34 cellular contexts compared by ENCODE assay signal in the genomic region with DNA sequence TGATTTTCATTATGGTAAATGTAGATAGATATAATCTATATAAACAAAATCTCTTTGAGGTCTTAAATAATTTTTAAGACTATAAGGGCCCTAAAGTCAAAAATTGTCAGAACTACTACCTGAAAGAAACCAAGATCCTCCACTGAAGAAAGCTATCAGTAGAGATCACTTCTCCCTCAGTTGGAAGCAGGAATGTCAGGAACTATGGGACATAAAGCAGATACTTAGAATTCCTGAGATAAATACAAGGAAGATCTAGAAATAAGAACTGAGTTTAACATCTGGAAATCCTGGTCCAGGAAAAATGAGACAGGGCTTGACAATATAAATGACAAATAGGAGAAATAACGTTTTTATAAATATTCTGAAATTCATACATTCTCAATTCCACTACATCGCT.
"Had no signal": no experiment of that assay in that cellular context is flagged by ENCODE, and none has a peak within 500 bp of the region (broad histone marks: within the 10 kb centered on the region; RNA-seq: fewer than 3 reads in every experiment).

No MANE protein-coding gene starts in this region.

- H3K4me1 Mint-ChIP-seq: activated CD4-positive, alpha-beta T cell treated with anti-CD3 and anti-CD28 coated beads, Interleukin-2, amount 10 ng/mL, durations not matched to agents 24 days and 14 days; activated naive CD8-positive, alpha-beta T cell treated with anti-CD3 and anti-CD28 coated beads for 36 hours; activated T-helper 17 cell treated with anti-CD3 and anti-CD28 coated beads, Interleukin-2, amount 50 U/mL, for 72 hours had no signal

- H3K4me3 ChIP-seq: ascending aorta, body of pancreas, breast epithelium, MG63, SJSA1 had no signal

- H3K36me3 Mint-ChIP-seq: activated naive CD8-positive, alpha-beta T cell treated with anti-CD3 and anti-CD28 coated beads for 36 hours had no signal

- H3K4me3 Mint-ChIP-seq: activated CD4-positive, alpha-beta T cell treated with anti-CD3 and anti-CD28 coated beads, Interleukin-2, amount 10 ng/mL, durations not matched to agents 24 days and 14 days; activated CD8-positive, alpha-beta T cell treated with anti-CD3 and anti-CD28 coated beads for 36 hours; activated naive CD8-positive, alpha-beta T cell treated with anti-CD3 and anti-CD28 coated beads for 36 hours; activated T-cell treated with anti-CD3 and anti-CD28 coated beads, Interleukin-2, amount 50 U/mL, for 72 hours; activated T-helper 17 cell treated with anti-CD3 and anti-CD28 coated beads, Interleukin-2, amount 50 U/mL, for 72 hours had no signal

- H3K36me3 ChIP-seq: ascending aorta, breast epithelium, MG63, SJSA1, WERI-Rb-1 had no signal

- H3K4me1 ChIP-seq: ascending aorta, body of pancreas, breast epithelium, SJSA1 had no signal

- H3K9me3 Mint-ChIP-seq: activated T-cell treated with anti-CD3 and anti-CD28 coated beads, Interleukin-2, amount 50 U/mL, for 72 hours had no signal

- DNase-seq: activated CD4-positive, alpha-beta T cell treated with anti-CD3 and anti-CD28 coated beads, Interleukin-2, amount 10 ng/mL, durations not matched to agents 24 days and 14 days; activated CD4-positive, alpha-beta T cell treated with anti-CD3 and anti-CD28 coated beads, Interleukin-2, amount 50 U/mL, for 4 hours; activated CD4-positive, CD25-positive, alpha-beta regulatory T cell; activated CD8-positive, alpha-beta T cell treated with anti-CD3 and anti-CD28 coated beads for 36 hours; activated effector memory CD4-positive, alpha-beta T cell treated with anti-CD3 and anti-CD28 coated beads, Interleukin-2, amount 50 U/mL, for 16 hours; activated naive CD4-positive, alpha-beta T cell; activated naive CD4-positive, alpha-beta T cell treated with anti-CD3 and anti-CD28 coated beads, Interleukin-2, amount 50 U/mL, for 16 hours; activated naive CD8-positive, alpha-beta T cell treated with anti-CD3 and anti-CD28 coated beads for 36 hours; activated T-cell treated with anti-CD3 and anti-CD28 coated beads, Interleukin-2, amount 50 U/mL, for 1 hour; activated T-cell treated with anti-CD3 and anti-CD28 coated beads, Interleukin-2, amount 50 U/mL, for 72 hours; amygdala; body of pancreas; caudate nucleus; Kasumi-1; KG1; MG63; NCI-H1048; NCI-H1105 treated with DMSO at 0.1 percent for 48 hours; NCI-H1436; NCI-H1694; NCI-H2029; NCI-H345; NCI-H524 treated with DMSO at 0.1 percent for 48 hours; RPMI8226; SHP77 treated with DMSO at 0.1 percent for 48 hours; SW 1271; T-helper 1 cell; T-helper 2 cell; T-helper 9 cell; WERI-Rb-1 had no signal

- H3K27me3 ChIP-seq: ascending aorta, body of pancreas, breast epithelium, MG63, SJSA1 had no signal

- H3K27me3 Mint-ChIP-seq: activated CD4-positive, alpha-beta T cell treated with anti-CD3 and anti-CD28 coated beads, Interleukin-2, amount 10 ng/mL, durations not matched to agents 24 days and 14 days; activated CD8-positive, alpha-beta T cell treated with anti-CD3 and anti-CD28 coated beads for 36 hours; activated naive CD8-positive, alpha-beta T cell treated with anti-CD3 and anti-CD28 coated beads for 36 hours; activated T-helper 17 cell treated with anti-CD3 and anti-CD28 coated beads, Interleukin-2, amount 50 U/mL, for 72 hours had no signal

- H3K9me3 ChIP-seq: ascending aorta, body of pancreas, breast epithelium, MG63, SJSA1 had no signal

- H3K27ac Mint-ChIP-seq: activated CD4-positive, alpha-beta T cell treated with anti-CD3 and anti-CD28 coated beads, Interleukin-2, amount 10 ng/mL, durations not matched to agents 24 days and 14 days; activated CD8-positive, alpha-beta T cell treated with anti-CD3 and anti-CD28 coated beads for 36 hours; activated naive CD8-positive, alpha-beta T cell treated with anti-CD3 and anti-CD28 coated beads for 36 hours; activated T-cell treated with anti-CD3 and anti-CD28 coated beads, Interleukin-2, amount 50 U/mL, for 72 hours; activated T-helper 17 cell treated with anti-CD3 and anti-CD28 coated beads, Interleukin-2, amount 50 U/mL, for 72 hours had no signal

- H3K27ac ChIP-seq: ascending aorta, body of pancreas, breast epithelium, SJSA1, WERI-Rb-1 had no signal
